ENCODE assay signal across 14 cellular contexts in genomic region chr4:92091335-92091734, GRCh38.
DNase-seq lines count a peak whose midpoint lies in the region; ATAC-seq and TF ChIP-seq lines count a peak whose summit lies in the region.
"Had no signal": no experiment of that assay in that cellular context is flagged by ENCODE, and none has a peak within 500 bp of the region (broad histone marks: within the 10 kb centered on the region; RNA-seq: fewer than 3 reads in every experiment).

No MANE protein-coding gene starts in this region.

- H3K27ac ChIP-seq in PC-3 (ENCODE audit: low read length): no peak overlapping the region
- no peak overlapping the region for H3K27ac ChIP-seq in iPS DF 6.9 (ENCODE audit: low read length)
- H3K27ac ChIP-seq: HL-60, ovary, Peyer's patch had no signal

- WGBS in iPS DF 6.9 (ENCODE audit: insufficient coverage, insufficient read length): no CpG with 5 or more reads among the region's 6 CpGs

- H3K4me3 ChIP-seq in PC-3 (ENCODE audit: low read length) (no peak overlapping the region), iPS DF 6.9 (ENCODE audit: low read length) (no peak overlapping the region)
- H3K4me3 ChIP-seq: lung, ovary, Peyer's patch had no signal

- CTCF ChIA-PET in PC-3 (lab: Charles Lee): no interaction called here

- H3K36me3 ChIP-seq in PC-3 (ENCODE audit: low read depth, low read length) (no peaks in the 10 kb centered on the region), iPS DF 6.9 (ENCODE audit: control insufficient read depth, insufficient read depth, low read length) (no peaks in the 10 kb centered on the region)
- H3K36me3 ChIP-seq: ovary, Peyer's patch had no signal

- DNase-seq in DMS53 treated with DMSO at 0.1 percent for 48 hours (lab: John Stamatoyannopoulos, UW; ENCODE audit: unreplicated experiment) (peak; percentile 7), HCEC 1CT (peak; percentile 16), PC-3 (peak; percentile 6), iPS DF 6.9 (ENCODE audit: low read depth, low spot score) (peak; percentile 35), globus pallidus (ENCODE audit: low spot score) (no peak), anterior cingulate cortex (lab: John Stamatoyannopoulos, UW) (no peak), DMS79 treated with DMSO at 0.1 percent for 48 hours (lab: John Stamatoyannopoulos, UW) (no peak)
- DNase-seq: CD8-positive, alpha-beta T cell; NCI-H187; ovary; Peyer's patch had no signal

- H2AFZ ChIP-seq in PC-3 (ENCODE audit: low read length): no peak overlapping the region

- H4K20me1 ChIP-seq in PC-3 (ENCODE audit: low read length): no peaks in the 10 kb centered on the region

- intact Hi-C loops in PC-3 (cut with micrococcal nuclease): no loop called here

- no peak overlapping the region for H3K4me2 ChIP-seq in PC-3 (ENCODE audit: low read length)

- H3F3A ChIP-seq in PC-3 (ENCODE audit: low read length, unreplicated experiment): no peaks in the 10 kb centered on the region

- no peak overlapping the region for H3K9ac ChIP-seq in PC-3 (ENCODE audit: low read length)

- no peaks in the 10 kb centered on the region for H3K9me2 ChIP-seq in PC-3 (replicated peaks; ENCODE audit: low read length)

- H3K9me3 ChIP-seq in PC-3 (ENCODE audit: low read length): no peaks in the 10 kb centered on the region
- no peaks in the 10 kb centered on the region for H3K9me3 ChIP-seq in iPS DF 6.9 (ENCODE audit: control insufficient read depth, insufficient read depth, low read length)
- H3K9me3 ChIP-seq: ovary, Peyer's patch had no signal

- POLR2A ChIA-PET in PC-3 (lab: Charles Lee; ENCODE audit: unreplicated experiment): no interaction called here

- H3K4me1 ChIP-seq in PC-3 (ENCODE audit: insufficient read depth, low read length) (no peaks in the 10 kb centered on the region), iPS DF 6.9 (ENCODE audit: control insufficient read depth, insufficient read depth, low read length) (no peaks in the 10 kb centered on the region; the same call in 1 of the 2 replicates)
- H3K4me1 ChIP-seq: Peyer's patch had no signal

- BruUV-seq in PC-3 (replicated peaks; lab: Mats Ljungman, UMichigan): no TSS peak

- H3K27me3 ChIP-seq in PC-3 (ENCODE audit: low read length) (no peaks in the 10 kb centered on the region), iPS DF 6.9 (ENCODE audit: control insufficient read depth, insufficient read depth, low read length) (no peaks in the 10 kb centered on the region)
- H3K27me3 ChIP-seq: ovary, Peyer's patch had no signal

- TF ChIP-seq CTCF in PC-3 (conservative IDR thresholded peaks at IDR 0.05; ENCODE audit: low read depth, low read length): peak; percentile 33; the same call in 1 of the 2 replicates

- H3K79me2 ChIP-seq in PC-3 (ENCODE audit: low read length): no peaks in the 10 kb centered on the region

- no peak for ATAC-seq in PC-3
- no peak for ATAC-seq in HG03045 (IDR thresholded peaks at IDR 0.05; ENCODE audit: unreplicated experiment)
- ATAC-seq: CD8-positive, alpha-beta T cell had no signal

Comparison
In these comparisons a context has a peak if more than half of its experiments do, and no peak if none do; other contexts are left out.
1. DNase-seq: peak in DMS53 treated with DMSO at 0.1 percent for 48 hours (single experiment), HCEC 1CT (single experiment), PC-3 (single experiment) and iPS DF 6.9 (single experiment); none in globus pallidus (single experiment), anterior cingulate cortex (0 of 58) and DMS79 treated with DMSO at 0.1 percent for 48 hours (single experiment).